15 cellular contexts compared by ENCODE assay signal in genomic region chr3:71262368-71263265, GRCh38.
A peak's percentile ranks its signal among the peaks of the same experiment; 100 is the strongest.
DNase-seq lines count a peak whose midpoint lies in the region; ATAC-seq, FAIRE-seq and TF ChIP-seq lines count a peak whose summit lies in the region.
"Had no signal": no experiment of that assay in that cellular context is flagged by ENCODE, and none has a peak within 500 bp of the region (broad histone marks: within the 10 kb centered on the region; RNA-seq: fewer than 3 reads in every experiment).

No MANE protein-coding gene starts in this region.

- TF ChIP-seq CTCF in CD4-positive, alpha-beta T cell (IDR thresholded peaks at IDR 0.05) = no peak
- TF ChIP-seq CTCF in KMS-11 (conservative IDR thresholded peaks at IDR 0.05; ENCODE audit: low read depth, low read length) (no peak), pancreas (IDR thresholded peaks at IDR 0.05) (no peak), mucosa of descending colon (IDR thresholded peaks at IDR 0.05) (no peak), coronary artery (IDR thresholded peaks at IDR 0.05) (no peak)

- peaks cover 72% of the 10 kb centered on the region for H3K36me3 Mint-ChIP-seq in CD4-positive, alpha-beta T cell (ENCODE audit: low read depth)

- no peaks in the 10 kb centered on the region for H3K27me3 ChIP-seq in CD4-positive, alpha-beta T cell (ENCODE audit: control insufficient read depth, insufficient read depth, low read length)
- H3K27me3 ChIP-seq in KMS-11 (ENCODE audit: insufficient read depth, low read depth) (no peaks in the 10 kb centered on the region), duodenal mucosa (ENCODE audit: control insufficient read depth in 1 of 2, insufficient read depth in 2 of 2, low read length in 2 of 2) (no peaks in the 10 kb centered on the region), pancreas (no peaks in the 10 kb centered on the region)
- H3K27me3 ChIP-seq: BLaER1 treated with 17β-estradiol and CSF1 and Interleukin-3, amounts not matched to agents 10 nM and 100 nM had no signal

- H3K27ac Mint-ChIP-seq in CD4-positive, alpha-beta T cell = peak overlapping the region; percentile 64

- no peak overlapping the region for H3K4me3 Mint-ChIP-seq in CD4-positive, alpha-beta T cell

- H3K9me3 Mint-ChIP-seq in CD4-positive, alpha-beta T cell = no peaks in the 10 kb centered on the region

- no peak overlapping the region for H3K27ac ChIP-seq in CD4-positive, alpha-beta T cell (ENCODE audit: low read depth, low read length)
- H3K27ac ChIP-seq in KMS-11 (peak overlapping the region; percentile 26; the same call in 1 of the 2 replicates), duodenal mucosa (ENCODE audit: low read depth, low read length) (no peak overlapping the region), pancreas (peak overlapping the region in 2 of 4 donors; percentile 30 to 52), coronary artery (no peak overlapping the region)
- H3K27ac ChIP-seq: BLaER1 treated with 17β-estradiol and CSF1 and Interleukin-3, amounts not matched to agents 10 nM and 100 nM; PC-9 had no signal

- no peaks in the 10 kb centered on the region for H3K79me2 ChIP-seq in KMS-11 (ENCODE audit: insufficient read depth, low read depth)

- H3K4me1 ChIP-seq in KMS-11 (ENCODE audit: low read depth, poor library complexity, severe bottlenecking) (peaks cover 6% of the 10 kb centered on the region), duodenal mucosa (ENCODE audit: control insufficient read depth in 1 of 2, insufficient read depth in 2 of 2, low read length in 2 of 2) (peaks cover 0 to 28% of the 10 kb centered on the region in 2 donors), pancreas (no peaks in the 10 kb centered on the region), mucosa of descending colon (ENCODE audit: low read depth) (peaks cover 6% of the 10 kb centered on the region)
- H3K4me1 ChIP-seq: BLaER1 treated with 17β-estradiol and CSF1 and Interleukin-3, amounts not matched to agents 10 nM and 100 nM had no signal

- peaks cover 73% of the 10 kb centered on the region for H3K4me1 Mint-ChIP-seq in CD4-positive, alpha-beta T cell (ENCODE audit: low read depth)

- ATAC-seq in CD4-positive, alpha-beta T cell (ENCODE audit: poor library complexity) = no peak
- ATAC-seq in pancreas = peak; percentile 40 to 85 (median 65)
- no peak for ATAC-seq in mucosa of descending colon
- ATAC-seq: esophagus mucosa had no signal

- CTCF ChIA-PET in CD4-positive, alpha-beta T cell (lab: Charles Lee) = interaction anchor here (0.6 to 1.2 kb wide), 3 partner anchors 19 to 275 kb away, joined by 3 to 4 read pairs (median 3); no protein-coding TSS in a partner anchor

- DNase-seq in CD4-positive, alpha-beta T cell = no peak
- DNase-seq in pancreas (peak in 1 of 6 donors; percentile 33), SIG-M5 treated with dmso at 0.1 percent for 504 hours (lab: John Stamatoyannopoulos, UW; ENCODE audit: unreplicated experiment) (no peak), mucosa of descending colon (no peak), coronary artery (ENCODE audit: low spot score) (no peak), NK-92 (lab: John Stamatoyannopoulos, UW; ENCODE audit: unreplicated experiment) (no peak)
- DNase-seq: activated CD4-positive, alpha-beta T cell treated with anti-CD3 and anti-CD28 coated beads for 1 hour; midbrain; NCI-H1048; NCI-H2227 treated with DMSO at 0.1 percent for 48 hours; PC-9 had no signal

- no peaks in the 10 kb centered on the region for H3K36me3 ChIP-seq in KMS-11 (ENCODE audit: insufficient read depth)
- H3K36me3 ChIP-seq in duodenal mucosa (ENCODE audit: control insufficient read depth in 1 of 2, insufficient read depth in 2 of 2, low read length in 2 of 2) = no peaks in the 10 kb centered on the region
- H3K36me3 ChIP-seq in pancreas = no peaks in the 10 kb centered on the region
- H3K36me3 ChIP-seq in mucosa of descending colon (ENCODE audit: low read depth) = no peaks in the 10 kb centered on the region
- H3K36me3 ChIP-seq: BLaER1 treated with 17β-estradiol and CSF1 and Interleukin-3, amounts not matched to agents 10 nM and 100 nM had no signal

- H3K27me3 Mint-ChIP-seq in CD4-positive, alpha-beta T cell = no peaks in the 10 kb centered on the region

- H3K9ac ChIP-seq in KMS-11 = peak overlapping the region; percentile 25; the same call in 1 of the 2 replicates
- H3K9ac ChIP-seq in duodenal mucosa (ENCODE audit: low read depth in 1 of 2, low read length in 2 of 2) = peak overlapping the region; percentile 26 to 27
- H3K9ac ChIP-seq: BLaER1 treated with 17β-estradiol and CSF1 and Interleukin-3, amounts not matched to agents 10 nM and 100 nM had no signal

- H3K4me3 ChIP-seq in KMS-11 (IDR thresholded peaks at IDR 0.05; ENCODE audit: insufficient read depth, low read depth, low read length) (no peak overlapping the region), duodenal mucosa (ENCODE audit: low read depth in 1 of 2, low read length in 2 of 2) (peak overlapping the region; percentile 47 to 53), pancreas (peak overlapping the region in 1 of 4 donors; percentile 12), mucosa of descending colon (no peak overlapping the region), coronary artery (no peak overlapping the region)
- H3K4me3 ChIP-seq: BLaER1 treated with 17β-estradiol and CSF1 and Interleukin-3, amounts not matched to agents 10 nM and 100 nM; PC-9 had no signal

- WGBS in pancreas, 2 donors = 41 to 45% methylated on average over 8 of the region's 8 CpGs

- peak overlapping the region; percentile 59; the same call in 1 of the 2 replicates for H2AFZ ChIP-seq in KMS-11 (ENCODE audit: low read depth)
- H2AFZ ChIP-seq: PC-9 had no signal

- intact Hi-C loops in CD4-positive, alpha-beta T cell (cut with DNase I, micrococcal nuclease) = no loop called here
- intact Hi-C loops in pancreas (cut with DNase I) (no loop called here), mucosa of descending colon (cut with DNase I, micrococcal nuclease) (no loop called here)

- FAIRE-seq in pancreas (lab: Jason Lieb, UNC) = no peak

- no peaks in the 10 kb centered on the region for H4K20me1 ChIP-seq in KMS-11 (ENCODE audit: insufficient read depth)
- H4K20me1 ChIP-seq: BLaER1 treated with 17β-estradiol and CSF1 and Interleukin-3, amounts not matched to agents 10 nM and 100 nM had no signal

- H3K4me2 ChIP-seq in KMS-11 = peak overlapping the region; percentile 36
- H3K4me2 ChIP-seq: BLaER1 treated with 17β-estradiol and CSF1 and Interleukin-3, amounts not matched to agents 10 nM and 100 nM; PC-9 had no signal

- POLR2A ChIA-PET in CD4-positive, alpha-beta T cell (lab: Charles Lee) = no interaction called here

- no peaks in the 10 kb centered on the region for H3K9me3 ChIP-seq in CD4-positive, alpha-beta T cell (ENCODE audit: control insufficient read depth, low read length)
- H3K9me3 ChIP-seq in duodenal mucosa (ENCODE audit: control insufficient read depth in 1 of 2, low read length in 2 of 2) (no peaks in the 10 kb centered on the region), pancreas (no peaks in the 10 kb centered on the region), mucosa of descending colon (no peaks in the 10 kb centered on the region)
- H3K9me3 ChIP-seq: BLaER1 treated with 17β-estradiol and CSF1 and Interleukin-3, amounts not matched to agents 10 nM and 100 nM had no signal

Comparison
In these comparisons a context has a peak if more than half of its experiments do, and no peak if none do; other contexts are left out.
1. ATAC-seq: peak in pancreas (4 of 4); none in CD4-positive, alpha-beta T cell (single experiment) and mucosa of descending colon (single experiment).
2. H3K4me3 ChIP-seq: peak in duodenal mucosa (2 of 2); none in KMS-11 (single experiment), mucosa of descending colon (single experiment) and coronary artery (single experiment).